8 cellular contexts compared by ENCODE assay signal in genomic region chr7:73719806-73720169, GRCh38. TPM values are rescaled to one million over a fixed set of nuclear protein-coding genes. Genes with fewer than 3 reads are reported as not detected.
A peak's percentile ranks its signal among the peaks of the same experiment; 100 is the strongest.
DNase-seq lines count a peak whose midpoint lies in the region; ATAC-seq and TF ChIP-seq lines count a peak whose summit lies in the region.

No MANE protein-coding gene starts in this region.

- no peaks in the 10 kb centered on the region for H3K27me3 ChIP-seq in BJ (ENCODE audit: control insufficient read depth, insufficient read depth, low read length)

- ATAC-seq in HG03135 (IDR thresholded peaks at IDR 0.05; ENCODE audit: unreplicated experiment) (peak; percentile 14), left colon (no peak)
- peak in 1 of 2 donors; percentile 4 for ATAC-seq in naive thymus-derived CD8-positive, alpha-beta T cell

- TF ChIP-seq CTCF in BJ (IDR thresholded peaks at IDR 0.05; ENCODE audit: insufficient read depth, low read depth, low read length) (no peak), brain (conservative IDR thresholded peaks at IDR 0.05) (no peak)

- DNase-seq in BJ (ENCODE audit: low read depth) (no peak), glomerular visceral epithelial cell (ENCODE audit: extremely low spot score) (no peak), left colon (no peak), DMS79 (lab: John Stamatoyannopoulos, UW) (no peak), CD1c-positive myeloid dendritic cell (ENCODE audit: extremely low spot score) (no peak)
- DNase-seq in naive thymus-derived CD8-positive, alpha-beta T cell: no peak

- CTCF ChIA-PET in BJ (lab: Yijun Ruan, JAX): interaction anchor here (0.6 to 1.9 kb wide), 10 partner anchors 15 to 131 kb away, joined by 3 to 18 read pairs (median 3); no protein-coding TSS in a partner anchor

- H3K4me3 ChIP-seq in BJ (ENCODE audit: low read depth, low read length): peak overlapping the region; percentile 43

- POLR2A ChIA-PET in BJ (lab: Charles Lee): no interaction called here
- POLR2A ChIA-PET in naive thymus-derived CD8-positive, alpha-beta T cell (lab: Charles Lee): no interaction called here

- peaks cover 44% of the 10 kb centered on the region for H3K4me1 Mint-ChIP-seq in brain
- H3K4me1 Mint-ChIP-seq in naive thymus-derived CD8-positive, alpha-beta T cell: peaks cover 14 to 31% (median 24%) of the 10 kb centered on the region in 4 donors

- H3K27ac Mint-ChIP-seq in brain: peak overlapping the region; percentile 38 to 91 (median 68)
- peak overlapping the region in 3 of 10 donors; percentile 75 to 79 (median 78) for H3K27ac Mint-ChIP-seq in naive thymus-derived CD8-positive, alpha-beta T cell

- H3K36me3 ChIP-seq in BJ (ENCODE audit: control insufficient read depth, insufficient read depth, low read length): no peaks in the 10 kb centered on the region

- peaks cover 0 to 10% (median 0%) of the 10 kb centered on the region in 5 experiments for H3K9me3 Mint-ChIP-seq in brain
- H3K9me3 Mint-ChIP-seq in naive thymus-derived CD8-positive, alpha-beta T cell: no peaks in the 10 kb centered on the region

- H3K36me3 Mint-ChIP-seq in brain: no peaks in the 10 kb centered on the region
- H3K36me3 Mint-ChIP-seq in naive thymus-derived CD8-positive, alpha-beta T cell: peaks cover 0 to 2% (median 0%) of the 10 kb centered on the region in 3 donors

- H3K4me3 Mint-ChIP-seq in brain: peak overlapping the region; percentile 81 to 89 (median 85)
- peak overlapping the region; percentile 64 to 89 (median 84) for H3K4me3 Mint-ChIP-seq in naive thymus-derived CD8-positive, alpha-beta T cell

- intact Hi-C loops in left colon (cut with DNase I, micrococcal nuclease): loop anchor here in 1 of 2 donors (10.0 kb wide), 1 partner anchor 55 kb away; the partner anchor contains the start of gene VPS37D

- peaks cover 8% of the 10 kb centered on the region for H3K27me3 Mint-ChIP-seq in brain
- H3K27me3 Mint-ChIP-seq in naive thymus-derived CD8-positive, alpha-beta T cell: peaks cover 0 to 8% (median 0%) of the 10 kb centered on the region in 5 donors

RNA-seq across cellular contexts. Expression of gene STX1A, which starts 0.3 kb away (rescaled TPM):
- polyA plus RNA-seq in BJ (2011; rRNA removed) (10.7 and 12.2 TPM in 2 replicates), brain (ENCODE audit: insufficient read depth, low read depth, low replicate concordance) (68.5 TPM)
- 7.2 and 8.6 TPM in 2 replicates for polyA minus RNA-seq in BJ (2011; rRNA and poly(A)+ RNA removed)
- total RNA-seq in naive thymus-derived CD8-positive, alpha-beta T cell: 1 to 10 TPM; 5.7 to 7.8 TPM
- 1 to 10 TPM in 2 of 3 donors, under 1 TPM in 1; 0.69 to 2.2 (median 2.1) TPM for polyA plus RNA-seq in naive thymus-derived CD8-positive, alpha-beta T cell
- 1 to 10 TPM; 4.7 to 6.9 TPM for total RNA-seq in left colon

RNA-seq across cellular contexts. Expression of gene ABHD11, which starts 18.8 kb away (rescaled TPM):
- polyA plus RNA-seq in BJ (2011; rRNA removed): 11.6 and 16.9 TPM in 2 replicates
- polyA minus RNA-seq in BJ (2011; rRNA and poly(A)+ RNA removed): 8.2 and 9.9 TPM in 2 replicates
- 34.4 TPM for polyA plus RNA-seq in brain (ENCODE audit: insufficient read depth, low read depth, low replicate concordance)
- 10 to 100 TPM; 20.7 to 24.9 TPM for total RNA-seq in naive thymus-derived CD8-positive, alpha-beta T cell
- 10 to 100 TPM in 2 of 3 donors, 1 to 10 TPM in 1; 5.4 to 12.3 (median 10.0) TPM for polyA plus RNA-seq in naive thymus-derived CD8-positive, alpha-beta T cell
- 100 to 1,000 TPM in 1 of 2 donors, 10 to 100 TPM in 1; 89.5 to 131 TPM for total RNA-seq in left colon

RNA-seq across cellular contexts. Expression of gene BUD23, which starts 36.4 kb away (rescaled TPM):
- 66.9 and 69.8 TPM in 2 replicates for polyA plus RNA-seq in BJ (2011; rRNA removed)
- 14.8 and 25.3 TPM in 2 replicates for polyA minus RNA-seq in BJ (2011; rRNA and poly(A)+ RNA removed)
- polyA plus RNA-seq in brain (ENCODE audit: insufficient read depth, low read depth, low replicate concordance): 72.8 TPM
- total RNA-seq in naive thymus-derived CD8-positive, alpha-beta T cell: 10 to 100 TPM; 67.2 to 69.7 TPM
- 100 to 1,000 TPM; 123 to 139 (median 136) TPM for polyA plus RNA-seq in naive thymus-derived CD8-positive, alpha-beta T cell
- 10 to 100 TPM; 39.0 to 48.2 TPM for total RNA-seq in left colon

RNA-seq across cellular contexts. Expression of gene DNAJC30, which starts 36.5 kb away (rescaled TPM):
- polyA plus RNA-seq in BJ (2011; rRNA removed) (6.4 and 6.9 TPM in 2 replicates), brain (ENCODE audit: insufficient read depth, low read depth, low replicate concordance) (10.5 TPM)
- polyA minus RNA-seq in BJ (2011; rRNA and poly(A)+ RNA removed): 5.1 TPM in 2 replicates
- 10 to 100 TPM; 22.1 to 23.7 TPM for total RNA-seq in naive thymus-derived CD8-positive, alpha-beta T cell
- polyA plus RNA-seq in naive thymus-derived CD8-positive, alpha-beta T cell: 10 to 100 TPM; 10.1 to 13.3 (median 11.9) TPM
- total RNA-seq in left colon: 10 to 100 TPM in 1 of 2 donors, 1 to 10 TPM in 1; 8.5 to 10.0 TPM

RNA-seq across cellular contexts. Expression of gene CLDN3, which starts 50.3 kb away (rescaled TPM):
- not detected in 2 replicates for polyA plus RNA-seq in BJ (2011; rRNA removed)
- polyA minus RNA-seq in BJ (2011; rRNA and poly(A)+ RNA removed): not detected in 2 replicates
- polyA plus RNA-seq in brain (ENCODE audit: insufficient read depth, low read depth, low replicate concordance): 116 TPM
- total RNA-seq in naive thymus-derived CD8-positive, alpha-beta T cell: not detected
- not detected for polyA plus RNA-seq in naive thymus-derived CD8-positive, alpha-beta T cell
- total RNA-seq in left colon: 100 to 1,000 TPM; 566 to 781 TPM
